Comparison of ENCODE assay signal across 10 cellular contexts in genomic region chr3:150607267-150608065, GRCh38. TPM values are rescaled to one million over a fixed set of nuclear protein-coding genes. Genes with fewer than 3 reads are reported as not detected.
A peak's percentile ranks its signal among the peaks of the same experiment; 100 is the strongest.
DNase-seq lines count a peak whose midpoint lies in the region; ATAC-seq lines count a peak whose summit lies in the region.
"Had no signal": no experiment of that assay in that cellular context is flagged by ENCODE, and none has a peak within 500 bp of the region (broad histone marks: within the 10 kb centered on the region; RNA-seq: fewer than 3 reads in every experiment).

No MANE protein-coding gene starts in this region.

- POLR2A ChIA-PET in T-cell (lab: Charles Lee): interaction anchor here (0.6 to 0.7 kb wide), 2 partner anchors 25 to 112 kb away, joined by 3 to 4 read pairs; no protein-coding TSS in a partner anchor

- CTCF ChIA-PET in T-cell (lab: Charles Lee): interaction anchor here in 1 of 2 donors (0.8 kb wide), 2 partner anchors 13 to 199 kb away, joined by 3 read pairs; partner anchors contain the start of gene TSC22D2

- ATAC-seq in GM21367 (IDR thresholded peaks at IDR 0.05; ENCODE audit: unreplicated experiment) (peak; percentile 21), T-cell (replicated peaks in 1 of 4) (no peak), memory B cell (ENCODE audit: low read depth) (no peak), GM21423 (IDR thresholded peaks at IDR 0.05; ENCODE audit: unreplicated experiment) (no peak)

- H3K27me3 Mint-ChIP-seq in T-cell (no peaks in the 10 kb centered on the region), memory B cell (no peaks in the 10 kb centered on the region)

- H3K36me3 ChIP-seq in BLaER1: peaks cover 48% of the 10 kb centered on the region
- H3K36me3 ChIP-seq: brain microvascular endothelial cell had no signal

- peak overlapping the region; percentile 2; the same call in 1 of the 2 replicates for H3K4me2 ChIP-seq in BLaER1

- no peaks in the 10 kb centered on the region for H3K9me3 Mint-ChIP-seq in T-cell
- no peaks in the 10 kb centered on the region for H3K9me3 Mint-ChIP-seq in memory B cell

- no peak overlapping the region for H3K27ac ChIP-seq in BLaER1
- H3K27ac ChIP-seq: brain microvascular endothelial cell had no signal

- no peaks in the 10 kb centered on the region for H3K27me3 ChIP-seq in BLaER1
- H3K27me3 ChIP-seq: brain microvascular endothelial cell had no signal

- peak overlapping the region; percentile 22 to 99 (median 32) for H3K4me3 Mint-ChIP-seq in T-cell
- peak overlapping the region; percentile 77 for H3K4me3 Mint-ChIP-seq in memory B cell

- DNase-seq in T-cell (no peak), memory B cell (ENCODE audit: low spot score in 2 of 2) (no peak), AG08396 (ENCODE audit: low spot score) (no peak), NCI-H226 (no peak), iPS-NIHi7 (ENCODE audit: extremely low spot score) (no peak)
- DNase-seq: brain microvascular endothelial cell had no signal

- H3K27ac Mint-ChIP-seq in T-cell (peak overlapping the region in 1 of 2 donors; percentile 6), memory B cell (peak overlapping the region; percentile 78)

- H3K4me1 Mint-ChIP-seq in T-cell (peaks cover 78 to 83% (median 80%) of the 10 kb centered on the region in 3 donors), memory B cell (peaks cover 42% of the 10 kb centered on the region)

- no peak overlapping the region for H3K4me3 ChIP-seq in BLaER1
- H3K4me3 ChIP-seq: skin epidermis had no signal

- no peak overlapping the region for H3K9ac ChIP-seq in BLaER1

- H3K36me3 Mint-ChIP-seq in T-cell (peaks cover 29% of the 10 kb centered on the region), memory B cell (peaks cover 16% of the 10 kb centered on the region)

- peaks cover 48% of the 10 kb centered on the region for H3K4me1 ChIP-seq in BLaER1

- H4K20me1 ChIP-seq in BLaER1: peaks cover 90% of the 10 kb centered on the region

- H3K9me3 ChIP-seq in BLaER1: peaks cover 11% of the 10 kb centered on the region

RNA-seq across cellular contexts. Expression of gene SELENOT, which starts 4.3 kb away (rescaled TPM):
- 10 to 100 TPM; 64.1 to 85.9 (median 70.3) TPM for total RNA-seq in T-cell
